ENCODE assay signal across 9 cellular contexts in the genomic region with DNA sequence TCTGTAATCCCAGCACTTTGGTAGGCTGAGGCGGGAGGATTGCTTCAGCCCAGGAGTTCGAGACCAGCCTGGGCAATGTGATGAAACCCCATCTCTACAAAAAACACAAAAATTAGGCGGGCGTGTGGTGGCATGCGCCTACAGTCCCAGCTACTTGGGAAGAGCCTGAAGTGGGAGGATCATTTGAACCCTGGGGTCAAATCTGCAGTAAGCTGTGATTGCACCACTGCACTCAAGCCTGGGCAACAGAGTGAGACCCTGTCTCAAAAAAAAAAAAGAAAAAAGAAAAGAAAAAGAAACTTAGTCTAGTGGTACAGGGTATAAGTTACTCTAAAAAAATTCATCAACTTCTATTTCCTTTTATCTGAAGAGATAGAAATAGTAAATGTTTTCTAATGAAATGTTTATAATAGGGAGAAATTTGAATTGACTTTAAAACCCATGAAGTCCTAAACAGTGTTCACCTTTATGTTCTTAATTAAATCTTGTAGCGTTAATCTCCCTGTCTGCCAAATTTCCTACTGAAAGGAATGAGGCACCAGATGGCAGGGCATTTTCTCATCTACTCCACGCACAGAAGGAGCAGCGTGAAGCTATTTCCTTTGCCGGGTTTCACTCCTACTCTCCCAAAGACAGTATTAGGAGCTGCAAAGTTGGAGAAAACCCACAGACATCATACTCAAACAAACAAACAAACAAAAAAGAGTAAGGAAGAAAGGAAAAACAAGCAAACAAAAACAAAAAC. TPM values are rescaled to one million over a fixed set of nuclear protein-coding genes. Genes with fewer than 3 reads are reported as not detected.
DNase-seq lines count a peak whose midpoint lies in the region; ATAC-seq and TF ChIP-seq lines count a peak whose summit lies in the region.
"Had no signal": no experiment of that assay in that cellular context is flagged by ENCODE, and none has a peak within 500 bp of the region (broad histone marks: within the 10 kb centered on the region; RNA-seq: fewer than 3 reads in every experiment).

No MANE protein-coding gene starts in this region.

- H3K4me3 Mint-ChIP-seq in CD8-positive, alpha-beta T cell, result peak overlapping the region; percentile 53
- H3K4me3 Mint-ChIP-seq in memory B cell, result peak overlapping the region; percentile 44

- intact Hi-C loops in CD8-positive, alpha-beta T cell (cut with DNase I, micrococcal nuclease), result no loop called here

- H3K9me3 ChIP-seq in CD8-positive, alpha-beta T cell (ENCODE audit: low read length), result no peaks in the 10 kb centered on the region
- H3K9me3 ChIP-seq in HUES64 (ENCODE audit: insufficient read depth, low read depth, low read length), result no peaks in the 10 kb centered on the region

- peak overlapping the region; percentile 25; the same call in 1 of the 2 replicates for H3K9ac ChIP-seq in HUES64 (ENCODE audit: low read depth, low read length)

- H3K4me1 Mint-ChIP-seq in CD8-positive, alpha-beta T cell (ENCODE audit: low read depth), result peaks cover 12% of the 10 kb centered on the region
- peaks cover 5% of the 10 kb centered on the region for H3K4me1 Mint-ChIP-seq in memory B cell

- H3K27me3 ChIP-seq in CD8-positive, alpha-beta T cell (ENCODE audit: insufficient read depth, low read length), result no peaks in the 10 kb centered on the region
- H3K27me3 ChIP-seq in HUES64 (ENCODE audit: insufficient read depth, low read length), result no peaks in the 10 kb centered on the region

- DNase-seq in CD8-positive, alpha-beta T cell, result no peak
- DNase-seq in memory B cell (ENCODE audit: low spot score in 2 of 2) (no peak), NCI-H1417 treated with DMSO at 0.1 percent for 48 hours (lab: John Stamatoyannopoulos, UW) (no peak)
- no peak for DNase-seq in stimulated activated CD4-positive, alpha-beta T cell treated with anti-CD3 and anti-CD28 coated beads, Interleukin-1b, Interleukin-23, amount 100 ng/mL, for 48 hours
- no peak for DNase-seq in activated CD4-positive, CD25-positive, alpha-beta regulatory T cell treated with anti-CD3 and anti-CD28 coated beads, Interleukin-2, amount 50 U/mL, for 72 hours
- DNase-seq: SHP77 had no signal

- 77% methylated on average over 9 of the region's 9 CpGs for WGBS in HUES64

- H3K36me3 ChIP-seq in CD8-positive, alpha-beta T cell (ENCODE audit: insufficient read depth, low read length), result no peaks in the 10 kb centered on the region
- peaks cover 41% of the 10 kb centered on the region for H3K36me3 ChIP-seq in HUES64 (ENCODE audit: insufficient read depth, low read length)

- H3K27ac Mint-ChIP-seq in CD8-positive, alpha-beta T cell, result no peak overlapping the region
- H3K27ac Mint-ChIP-seq in memory B cell, result no peak overlapping the region

- POLR2A ChIA-PET in CD8-positive, alpha-beta T cell (lab: Charles Lee), result interaction anchor here (0.5 kb wide), 1 partner anchor 455 kb away, joined by 5 read pairs; no protein-coding TSS in a partner anchor

- no peaks in the 10 kb centered on the region for H3K9me3 Mint-ChIP-seq in CD8-positive, alpha-beta T cell
- H3K9me3 Mint-ChIP-seq in memory B cell, result no peaks in the 10 kb centered on the region

- H3K27me3 Mint-ChIP-seq in CD8-positive, alpha-beta T cell (ENCODE audit: low read depth), result no peaks in the 10 kb centered on the region
- H3K27me3 Mint-ChIP-seq in memory B cell, result no peaks in the 10 kb centered on the region

- ATAC-seq in CD8-positive, alpha-beta T cell, result no peak
- no peak for ATAC-seq in memory B cell (ENCODE audit: low read depth)
- ATAC-seq in HG03196 (IDR thresholded peaks at IDR 0.05; ENCODE audit: unreplicated experiment), result no peak

- H3K36me3 Mint-ChIP-seq in CD8-positive, alpha-beta T cell, result peaks cover 3% of the 10 kb centered on the region
- no peaks in the 10 kb centered on the region for H3K36me3 Mint-ChIP-seq in memory B cell

- no peak for TF ChIP-seq CTCF in CD8-positive, alpha-beta T cell (IDR thresholded peaks at IDR 0.05)
- no peak for TF ChIP-seq CTCF in WI38 (IDR thresholded peaks at IDR 0.05; ENCODE audit: low read depth, low read length)

- H3K27ac ChIP-seq in CD8-positive, alpha-beta T cell (ENCODE audit: low read depth, low read length), result no peak overlapping the region
- no peak overlapping the region for H3K27ac ChIP-seq in HUES64 (ENCODE audit: low read depth, low read length)

- peaks cover 5% of the 10 kb centered on the region for H3K4me1 ChIP-seq in CD8-positive, alpha-beta T cell (ENCODE audit: insufficient read depth, low read length)
- H3K4me1 ChIP-seq in HUES64 (ENCODE audit: insufficient read depth, low read length), result no peaks in the 10 kb centered on the region

- CTCF ChIA-PET in CD8-positive, alpha-beta T cell (lab: Charles Lee), result no interaction called here

- H3K4me3 ChIP-seq in CD8-positive, alpha-beta T cell (ENCODE audit: low read depth, low read length), result no peak overlapping the region
- H3K4me3 ChIP-seq in HUES64 (ENCODE audit: low read length) (peak overlapping the region; percentile 88; the same call in 1 of the 2 replicates), WI38 (ENCODE audit: low read depth, low read length) (peak overlapping the region; percentile 7)

RNA-seq across cellular contexts. Expression of a gene that starts 1.9 kb away (rescaled TPM):
- under 1 TPM; 0.65 to 0.83 TPM for total RNA-seq in CD8-positive, alpha-beta T cell
- 191 TPM for polyA plus RNA-seq in HUES64 (2013, experiment 1 of 2)
- polyA plus RNA-seq in HUES64 (2013, experiment 2 of 2), result 195 TPM

RNA-seq across cellular contexts. Expression of a gene that starts 8.2 kb away (rescaled TPM):
- total RNA-seq in CD8-positive, alpha-beta T cell, result 10 to 100 TPM; 10.7 to 11.2 TPM
- polyA plus RNA-seq in HUES64 (2013, experiment 1 of 2), result 13.8 TPM
- polyA plus RNA-seq in HUES64 (2013, experiment 2 of 2), result 15.7 TPM

RNA-seq across cellular contexts. Expression of a gene that starts 23.4 kb away (rescaled TPM):
- 10 to 100 TPM in 1 of 2 experiments, 1 to 10 TPM in 1; 10.0 to 12.9 TPM for total RNA-seq in CD8-positive, alpha-beta T cell
- polyA plus RNA-seq in HUES64 (2013, experiment 1 of 2), result 7.6 TPM
- 8.2 TPM for polyA plus RNA-seq in HUES64 (2013, experiment 2 of 2)
